Comparison of ENCODE assay signal across 16 cellular contexts in genomic region chr11:128313931-128314330, GRCh38.
DNase-seq lines count a peak whose midpoint lies in the region; ATAC-seq and TF ChIP-seq lines count a peak whose summit lies in the region.
"Had no signal": no experiment of that assay in that cellular context is flagged by ENCODE, and none has a peak within 500 bp of the region (broad histone marks: within the 10 kb centered on the region; RNA-seq: fewer than 3 reads in every experiment).

No MANE protein-coding gene starts in this region.

- CTCF ChIA-PET in activated naive CD4-positive, alpha-beta T cell treated with anti-CD3 and anti-CD28 coated beads for 36 hours (lab: Charles Lee) = interaction anchor here (1.1 to 1.9 kb wide), 2 partner anchors 28 to 318 kb away, joined by 3 read pairs; no protein-coding TSS in a partner anchor

- H3K27me3 Mint-ChIP-seq in T-helper 1 cell treated with Interleukin-12 subunit alpha and Interleukin-12 subunit beta and Interleukin-4 antibody, amounts not matched to agents 30 μg/mL and 1 μg/mL, for 36 hours (ENCODE audit: low read depth) = no peaks in the 10 kb centered on the region
- no peaks in the 10 kb centered on the region for H3K27me3 Mint-ChIP-seq in activated naive CD4-positive, alpha-beta T cell treated with anti-CD3 and anti-CD28 coated beads for 36 hours (ENCODE audit: low read depth)
- no peaks in the 10 kb centered on the region for H3K27me3 Mint-ChIP-seq in activated naive CD8-positive, alpha-beta T cell treated with anti-CD3 and anti-CD28 coated beads, Interleukin-2, amount 50 U/mL, for 24 hours
- no peaks in the 10 kb centered on the region for H3K27me3 Mint-ChIP-seq in natural killer cell treated with Interleukin-12 subunit alpha and Interleukin-12 subunit beta and Interleukin-15 and Interleukin-18, amount 100 ng/mL, for 72 hours
- H3K27me3 Mint-ChIP-seq in type B pancreatic cell = no peaks in the 10 kb centered on the region

- ATAC-seq in activated naive CD8-positive, alpha-beta T cell treated with anti-CD3 and anti-CD28 coated beads, Interleukin-2, amount 50 U/mL, for 24 hours = no peak
- no peak for ATAC-seq in natural killer cell treated with Interleukin-12 subunit alpha and Interleukin-12 subunit beta and Interleukin-15 and Interleukin-18, amount 100 ng/mL, for 72 hours
- no peak for ATAC-seq in HG02970 (IDR thresholded peaks at IDR 0.05; ENCODE audit: low FRiP score, unreplicated experiment)

- intact Hi-C loops in activated naive CD4-positive, alpha-beta T cell treated with anti-CD3 and anti-CD28 coated beads for 36 hours (cut with micrococcal nuclease) = no loop called here

- peak overlapping the region; percentile 31 for H3K27ac Mint-ChIP-seq in T-helper 1 cell treated with Interleukin-12 subunit alpha and Interleukin-12 subunit beta and Interleukin-4 antibody, amounts not matched to agents 30 μg/mL and 1 μg/mL, for 36 hours
- H3K27ac Mint-ChIP-seq in activated naive CD4-positive, alpha-beta T cell treated with anti-CD3 and anti-CD28 coated beads for 36 hours = peak overlapping the region; percentile 78
- H3K27ac Mint-ChIP-seq in activated naive CD8-positive, alpha-beta T cell treated with anti-CD3 and anti-CD28 coated beads, Interleukin-2, amount 50 U/mL, for 24 hours = peak overlapping the region; percentile 45
- peak overlapping the region; percentile 92 to 95 for H3K27ac Mint-ChIP-seq in natural killer cell treated with Interleukin-12 subunit alpha and Interleukin-12 subunit beta and Interleukin-15 and Interleukin-18, amount 100 ng/mL, for 72 hours
- H3K27ac Mint-ChIP-seq in type B pancreatic cell = no peak overlapping the region
- H3K27ac Mint-ChIP-seq: HFFc6 had no signal

- no peak for DNase-seq in T-helper 1 cell
- no peak for DNase-seq in activated naive CD4-positive, alpha-beta T cell treated with anti-CD3 and anti-CD28 coated beads for 36 hours
- DNase-seq in activated naive CD4-positive, alpha-beta T cell treated with anti-CD3 and anti-CD28 coated beads, Interleukin-2, amount 50 U/mL, for 16 hours = no peak
- no peak for DNase-seq in activated naive CD8-positive, alpha-beta T cell treated with anti-CD3 and anti-CD28 coated beads, Interleukin-2, amount 50 U/mL, for 24 hours
- no peak for DNase-seq in natural killer cell treated with Interleukin-12 subunit alpha and Interleukin-12 subunit beta and Interleukin-15 and Interleukin-18, amount 100 ng/mL, for 72 hours (ENCODE audit: low spot score)
- DNase-seq in type B pancreatic cell (ENCODE audit: extremely low spot score, unreplicated experiment) = no peak
- DNase-seq: AML-193; Caco-2; H7; HFFc6; KBM-7; NCI-H1105; NK-92 treated with Interleukin-12 subunit alpha and Interleukin-12 subunit beta, amount 100 ng/mL, for 24 hours; Peyer's patch had no signal

- no peak for TF ChIP-seq CTCF in type B pancreatic cell (conservative IDR thresholded peaks at IDR 0.05)

- peaks cover 58% of the 10 kb centered on the region for H3K9me3 Mint-ChIP-seq in T-helper 1 cell treated with Interleukin-12 subunit alpha and Interleukin-12 subunit beta and Interleukin-4 antibody, amounts not matched to agents 30 μg/mL and 1 μg/mL, for 36 hours
- peaks cover 37% of the 10 kb centered on the region for H3K9me3 Mint-ChIP-seq in activated naive CD4-positive, alpha-beta T cell treated with anti-CD3 and anti-CD28 coated beads for 36 hours
- H3K9me3 Mint-ChIP-seq in activated naive CD8-positive, alpha-beta T cell treated with anti-CD3 and anti-CD28 coated beads, Interleukin-2, amount 50 U/mL, for 24 hours = peaks cover 44% of the 10 kb centered on the region
- peaks cover 23% of the 10 kb centered on the region for H3K9me3 Mint-ChIP-seq in natural killer cell treated with Interleukin-12 subunit alpha and Interleukin-12 subunit beta and Interleukin-15 and Interleukin-18, amount 100 ng/mL, for 72 hours
- H3K9me3 Mint-ChIP-seq in type B pancreatic cell = peaks cover 20% of the 10 kb centered on the region

- peaks cover 59% of the 10 kb centered on the region for H3K36me3 Mint-ChIP-seq in T-helper 1 cell treated with Interleukin-12 subunit alpha and Interleukin-12 subunit beta and Interleukin-4 antibody, amounts not matched to agents 30 μg/mL and 1 μg/mL, for 36 hours (ENCODE audit: low read depth)
- H3K36me3 Mint-ChIP-seq in activated naive CD4-positive, alpha-beta T cell treated with anti-CD3 and anti-CD28 coated beads for 36 hours (ENCODE audit: low read depth) = peaks cover 35% of the 10 kb centered on the region
- H3K36me3 Mint-ChIP-seq in activated naive CD8-positive, alpha-beta T cell treated with anti-CD3 and anti-CD28 coated beads, Interleukin-2, amount 50 U/mL, for 24 hours (ENCODE audit: low read depth) = peaks cover 51% of the 10 kb centered on the region
- H3K36me3 Mint-ChIP-seq in natural killer cell treated with Interleukin-12 subunit alpha and Interleukin-12 subunit beta and Interleukin-15 and Interleukin-18, amount 100 ng/mL, for 72 hours = peaks cover 53% of the 10 kb centered on the region
- no peaks in the 10 kb centered on the region for H3K36me3 Mint-ChIP-seq in type B pancreatic cell

- H3K4me1 Mint-ChIP-seq in T-helper 1 cell treated with Interleukin-12 subunit alpha and Interleukin-12 subunit beta and Interleukin-4 antibody, amounts not matched to agents 30 μg/mL and 1 μg/mL, for 36 hours (ENCODE audit: low read depth) = peaks cover 76% of the 10 kb centered on the region
- H3K4me1 Mint-ChIP-seq in activated naive CD4-positive, alpha-beta T cell treated with anti-CD3 and anti-CD28 coated beads for 36 hours (ENCODE audit: low read depth) = peaks cover 83% of the 10 kb centered on the region
- H3K4me1 Mint-ChIP-seq in activated naive CD8-positive, alpha-beta T cell treated with anti-CD3 and anti-CD28 coated beads, Interleukin-2, amount 50 U/mL, for 24 hours = peaks cover 92% of the 10 kb centered on the region
- peaks cover 72 to 73% of the 10 kb centered on the region in 2 donors for H3K4me1 Mint-ChIP-seq in natural killer cell treated with Interleukin-12 subunit alpha and Interleukin-12 subunit beta and Interleukin-15 and Interleukin-18, amount 100 ng/mL, for 72 hours (ENCODE audit: low read depth in 2 of 2)
- peaks cover 6% of the 10 kb centered on the region for H3K4me1 Mint-ChIP-seq in type B pancreatic cell (ENCODE audit: unreplicated experiment)

- H3K4me3 Mint-ChIP-seq in T-helper 1 cell treated with Interleukin-12 subunit alpha and Interleukin-12 subunit beta and Interleukin-4 antibody, amounts not matched to agents 30 μg/mL and 1 μg/mL, for 36 hours = no peak overlapping the region
- H3K4me3 Mint-ChIP-seq in activated naive CD4-positive, alpha-beta T cell treated with anti-CD3 and anti-CD28 coated beads for 36 hours = no peak overlapping the region
- no peak overlapping the region for H3K4me3 Mint-ChIP-seq in activated naive CD8-positive, alpha-beta T cell treated with anti-CD3 and anti-CD28 coated beads, Interleukin-2, amount 50 U/mL, for 24 hours
- peak overlapping the region; percentile 31 for H3K4me3 Mint-ChIP-seq in natural killer cell treated with Interleukin-12 subunit alpha and Interleukin-12 subunit beta and Interleukin-15 and Interleukin-18, amount 100 ng/mL, for 72 hours
- H3K4me3 Mint-ChIP-seq in type B pancreatic cell = no peak overlapping the region
- H3K4me3 Mint-ChIP-seq: HFFc6 had no signal
